24 cellular contexts compared by ENCODE assay signal in genomic region chr6:141290871-141291270, GRCh38.
DNase-seq lines count a peak whose midpoint lies in the region; ATAC-seq, FAIRE-seq and TF ChIP-seq lines count a peak whose summit lies in the region.
"Had no signal": no experiment of that assay in that cellular context is flagged by ENCODE, and none has a peak within 500 bp of the region (broad histone marks: within the 10 kb centered on the region; RNA-seq: fewer than 3 reads in every experiment).

No MANE protein-coding gene starts in this region.

- TF ChIP-seq CTCF in bronchial epithelial cell (IDR thresholded peaks at IDR 0.05; ENCODE audit: insufficient read depth, low read length, severe bottlenecking), result no peak

- no peak for FAIRE-seq in bronchial epithelial cell (lab: Jason Lieb, UNC)

- DNase-seq in NCI-H1092 treated with DMSO at 0.1 percent for 48 hours (lab: John Stamatoyannopoulos, UW) (peak; percentile 17), NCI-H1092 (lab: John Stamatoyannopoulos, UW) (no peak), NCI-H460 (ENCODE audit: extremely low read depth, low read depth) (peak; percentile 26), bronchial epithelial cell (ENCODE audit: low read depth) (peak; percentile 53), foreskin melanocyte (no peak), NCI-H2227 treated with DMSO at 0.1 percent for 48 hours (lab: John Stamatoyannopoulos, UW) (no peak), nucleus accumbens (lab: John Stamatoyannopoulos, UW) (no peak)
- DNase-seq: 8988T; activated B cell treated with CpG ODN at 0.5 μM for 24 hours; activated CD4-positive, alpha-beta memory T cell treated with anti-CD3 and anti-CD28 coated beads for 36 hours; BE2C; COR-L47; foreskin keratinocyte; kidney; NCI-H1694 treated with DMSO at 0.1 percent for 48 hours; occipital lobe; retina; spleen; stimulated activated CD4-positive, alpha-beta T cell treated with anti-CD3 and anti-CD28 coated beads, Interleukin-4, amount 100 ng/mL, for 4 hours; T1000; upper lobe of left lung had no signal

- ATAC-seq in GM19035 (IDR thresholded peaks at IDR 0.05; ENCODE audit: unreplicated experiment), result no peak
- ATAC-seq: foreskin keratinocyte had no signal

- no peaks in the 10 kb centered on the region for H3K36me3 ChIP-seq in bronchial epithelial cell (ENCODE audit: control insufficient read depth, insufficient read depth, low read length)
- H3K36me3 ChIP-seq: BE2C, HAP-1, spleen, upper lobe of left lung had no signal

- H3K4me3 ChIP-seq in bronchial epithelial cell (ENCODE audit: low read depth, low read length), result no peak overlapping the region
- H3K4me3 ChIP-seq: HAP-1, lung, spleen, upper lobe of left lung had no signal

- H3K27me3 ChIP-seq in bronchial epithelial cell (ENCODE audit: control insufficient read depth, insufficient read depth, low read length), result no peaks in the 10 kb centered on the region
- H3K27me3 ChIP-seq: BE2C, foreskin keratinocyte, spleen, upper lobe of left lung had no signal

Comparison
In these comparisons a context has a peak if more than half of its experiments do, and no peak if none do; other contexts are left out.
1. DNase-seq: peak in NCI-H1092 treated with DMSO at 0.1 percent for 48 hours (single experiment), NCI-H460 (single experiment) and bronchial epithelial cell (single experiment); none in NCI-H1092 (single experiment), foreskin melanocyte (single experiment), NCI-H2227 treated with DMSO at 0.1 percent for 48 hours (single experiment) and nucleus accumbens (0 of 56).